ENCODE assay signal across 9 cellular contexts in the genomic region with DNA sequence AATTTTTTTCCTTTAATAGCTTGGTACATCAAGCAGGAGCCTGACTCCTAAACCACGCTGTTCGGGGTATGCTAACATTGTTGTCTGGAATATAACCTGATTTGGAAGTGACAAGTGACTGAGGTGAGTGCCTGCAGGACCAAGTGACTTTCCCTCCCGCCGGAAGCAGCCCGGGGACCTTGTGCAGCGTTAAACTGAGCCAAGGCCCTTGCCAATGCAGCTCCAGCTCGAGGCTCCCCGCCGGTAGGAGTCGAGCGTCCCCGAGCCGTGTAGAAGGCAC. TPM values are rescaled to one million over a fixed set of nuclear protein-coding genes. Genes with fewer than 3 reads are reported as not detected.
DNase-seq lines count a peak whose midpoint lies in the region; ATAC-seq, FAIRE-seq and TF ChIP-seq lines count a peak whose summit lies in the region.
"Had no signal": no experiment of that assay in that cellular context is flagged by ENCODE, and none has a peak within 500 bp of the region (broad histone marks: within the 10 kb centered on the region; RNA-seq: fewer than 3 reads in every experiment).

No MANE protein-coding gene starts in this region.

- H3K27ac ChIP-seq in GM12878 (ENCODE audit: control insufficient read depth, insufficient read depth) (no peak overlapping the region), lower lobe of right lung (peak overlapping the region; percentile 78)

- FAIRE-seq in GM12878 (lab: Jason Lieb, UNC): no peak
- FAIRE-seq: G401.6 had no signal

- POLR2A ChIA-PET in GM12878 (lab: Charles Lee): no interaction called here
- POLR2A ChIA-PET in activated CD8-positive, alpha-beta T cell treated with anti-CD3 and anti-CD28 coated beads for 36 hours (lab: Charles Lee): no interaction called here

- no peaks in the 10 kb centered on the region for H3K9me3 Mint-ChIP-seq in activated CD8-positive, alpha-beta T cell treated with anti-CD3 and anti-CD28 coated beads for 36 hours

- H3K9me3 ChIP-seq in GM12878 (replicated peaks; ENCODE audit: control insufficient read depth, insufficient read depth, low read length) (no peaks in the 10 kb centered on the region), lower lobe of right lung (no peaks in the 10 kb centered on the region)

- no peak for TF ChIP-seq POLR2A in GM12878 (IDR thresholded peaks at IDR 0.05; ENCODE audit: low read depth, low read length)

- SMC1A ChIA-PET in GM12878 (lab: Charles Lee; ENCODE audit: uncharacterized antibody, unreplicated experiment): no interaction called here

- H3K27ac Mint-ChIP-seq in activated CD8-positive, alpha-beta T cell treated with anti-CD3 and anti-CD28 coated beads for 36 hours: no peak overlapping the region

- peaks cover 31% of the 10 kb centered on the region for H3K27me3 Mint-ChIP-seq in activated CD8-positive, alpha-beta T cell treated with anti-CD3 and anti-CD28 coated beads for 36 hours

- H3K4me3 ChIP-seq in GM12878 (no peak overlapping the region), lower lobe of right lung (peak overlapping the region; percentile 61)

- BruUV-seq in GM12878 (replicated peaks; lab: Mats Ljungman, UMichigan): no TSS peak

- CTCF ChIA-PET in GM12878 (lab: Yijun Ruan, JAX): interaction anchor here (0.9 to 2.1 kb wide), 5 partner anchors 9 to 65 kb away, joined by 3 to 4 read pairs (median 4); no protein-coding TSS in a partner anchor
- CTCF ChIA-PET in activated CD8-positive, alpha-beta T cell treated with anti-CD3 and anti-CD28 coated beads for 36 hours (lab: Charles Lee): interaction anchor here (2.7 kb wide), 1 partner anchor 10 kb away, joined by 8 read pairs; no protein-coding TSS in a partner anchor

- no peak overlapping the region for H3K4me2 ChIP-seq in GM12878 (ENCODE audit: control insufficient read depth, insufficient read depth)

- no peaks in the 10 kb centered on the region for H3K4me1 Mint-ChIP-seq in activated CD8-positive, alpha-beta T cell treated with anti-CD3 and anti-CD28 coated beads for 36 hours (ENCODE audit: low read depth)

- H3K27me3 ChIP-seq in GM12878 (replicated peaks in 1 of 2; ENCODE audit: control insufficient read depth in 2 of 2, insufficient read depth in 2 of 2, low read length in 1 of 2): peaks cover 0 to 5% of the 10 kb centered on the region in 2 experiments; a peak in 3 of 4 replicates
- no peaks in the 10 kb centered on the region for H3K27me3 ChIP-seq in lower lobe of right lung (ENCODE audit: low read depth)

- ATAC-seq in GM12878 (peak; percentile 62), lower lobe of right lung (peak; percentile 20 to 36)
- ATAC-seq in activated CD8-positive, alpha-beta T cell treated with anti-CD3 and anti-CD28 coated beads for 36 hours: no peak

- peak; percentile 7 for DNase-seq in stimulated activated CD4-positive, alpha-beta T cell treated with anti-CD3 and anti-CD28 coated beads, Interleukin-15, amount 100 ng/mL, for 24 hours
- DNase-seq in stimulated activated CD4-positive, alpha-beta T cell treated with anti-CD3 and anti-CD28 coated beads, Interleukin-1b, Interleukin-23, amount 100 ng/mL, for 48 hours: no peak
- DNase-seq in GM12878 (ENCODE audit: low read depth, low spot score) (no peak), lower lobe of right lung (peak; percentile 63), NCI-H1092 treated with DMSO at 0.1 percent for 48 hours (lab: John Stamatoyannopoulos, UW) (no peak), AML-193 (lab: John Stamatoyannopoulos, UW) (no peak), Kasumi-1 (lab: John Stamatoyannopoulos, UW) (no peak)
- DNase-seq in activated CD8-positive, alpha-beta T cell treated with anti-CD3 and anti-CD28 coated beads for 36 hours: no peak

- RAD21 ChIA-PET in GM12878 (lab: Charles Lee; ENCODE audit: unreplicated experiment): no interaction called here

- WGBS in GM12878 (ENCODE audit: insufficient coverage, insufficient replicate concordance, low lambda C conversion rate, missing lambda C conversion rate): 27% methylated on average over 13 of the region's 13 CpGs

- no peaks in the 10 kb centered on the region for H3K79me2 ChIP-seq in GM12878 (ENCODE audit: control insufficient read depth, insufficient read depth, low read length)

- no peaks in the 10 kb centered on the region for H3K36me3 ChIP-seq in GM12878 (ENCODE audit: control insufficient read depth in 2 of 2, insufficient read depth in 2 of 2, low read length in 1 of 2)
- peaks cover 35% of the 10 kb centered on the region for H3K36me3 ChIP-seq in lower lobe of right lung

- intact Hi-C loops in GM12878 (cut with micrococcal nuclease; ENCODE audit: unreplicated experiment) (no loop called here), lower lobe of right lung (cut with DNase I) (no loop called here)
- intact Hi-C loops in activated CD8-positive, alpha-beta T cell treated with anti-CD3 and anti-CD28 coated beads for 36 hours (cut with micrococcal nuclease): no loop called here

- H3K4me1 ChIP-seq in GM12878 (ENCODE audit: control insufficient read depth, insufficient read depth, low read length) (no peaks in the 10 kb centered on the region), lower lobe of right lung (peaks cover 41% of the 10 kb centered on the region)

- no peaks in the 10 kb centered on the region for H3K36me3 Mint-ChIP-seq in activated CD8-positive, alpha-beta T cell treated with anti-CD3 and anti-CD28 coated beads for 36 hours (ENCODE audit: low read depth)

- TF ChIP-seq EP300 in GM12878 (IDR thresholded peaks at IDR 0.05; ENCODE audit: borderline replicate concordance in 1 of 2, control insufficient read depth in 1 of 2, low read depth in 2 of 2, low read length in 2 of 2): no peak

- no peak overlapping the region for H3K4me3 Mint-ChIP-seq in activated CD8-positive, alpha-beta T cell treated with anti-CD3 and anti-CD28 coated beads for 36 hours

- H4K20me1 ChIP-seq in GM12878 (ENCODE audit: control insufficient read depth, insufficient read depth): no peaks in the 10 kb centered on the region

- in situ Hi-C loops in GM12878 (cut with MboI): no loop called here

- TF ChIP-seq CTCF in GM12878 (IDR thresholded peaks at IDR 0.05 in 2 of 3, conservative IDR thresholded peaks at IDR 0.05 in 1 of 3; ENCODE audit: control insufficient read depth in 2 of 3, extremely low read depth in 1 of 3, insufficient read depth in 1 of 3, low read depth in 3 of 3, low read length in 3 of 3): no peak
- TF ChIP-seq CTCF in lower lobe of right lung (IDR thresholded peaks at IDR 0.05): no peak
- no peak for TF ChIP-seq CTCF in activated CD8-positive, alpha-beta T cell treated with anti-CD3 and anti-CD28 coated beads for 36 hours (IDR thresholded peaks at IDR 0.05)

- TF ChIP-seq RAD21 in GM12878 (IDR thresholded peaks at IDR 0.05; ENCODE audit: insufficient read depth, low read depth, low read length): no peak

- H2AFZ ChIP-seq in GM12878 (ENCODE audit: control insufficient read depth, low read depth, low read length): no peak overlapping the region

- H3K9ac ChIP-seq in GM12878 (ENCODE audit: control insufficient read depth, insufficient read depth, low read length): no peak overlapping the region

TF ChIP-seq in GM12878, 131 proteins besides CTCF, POLR2A, EP300 and RAD21 (continues in another document):
- no peak for TF ChIP-seq SREBF2 (IDR thresholded peaks at IDR 0.05; ENCODE audit: low read length)

RNA-seq across cellular contexts. Expression of gene MTARC1, which starts 0.7 kb away (rescaled TPM):
- total RNA-seq in GM12878 (2013; cell fraction: nucleolus; rRNA removed): 0.10 and 0.13 TPM in 2 replicates
- 0.23 and 0.27 TPM in 2 replicates for total RNA-seq in GM12878 (2014; rRNA removed)
- 0.69 and 0.85 TPM in 2 replicates for total RNA-seq in GM12878 (2014; rRNA removed; fragmentation: Illumina TruSeq; extraction: Trizol)
- 0.72 TPM in 2 replicates for total RNA-seq in GM12878 (2021)
- polyA plus RNA-seq in GM12878 (2011; ENCODE audit: low read depth): not detected
- polyA plus RNA-seq in GM12878 (2011; rRNA removed): 0.31 and 0.55 TPM in 2 replicates
- polyA plus RNA-seq in GM12878 (2011; cell fraction: cytosol; rRNA removed): 0.13 and 0.38 TPM in 2 replicates
- polyA plus RNA-seq in GM12878 (2011; cell fraction: nucleus; rRNA removed): 0.60 and 0.61 TPM in 2 replicates
- polyA plus RNA-seq in GM12878 (2012): not detected in 2 replicates
- 0.47 and 1.0 TPM in 2 replicates for polyA plus RNA-seq in GM12878 (2014; fragmentation: Illumina TruSeq; extraction: Trizol)
- polyA plus RNA-seq in GM12878 (2014; fragmentation: Nextera tagmentation; extraction: Ambion mirVana): under 1 TPM; 0.26 to 0.31 TPM
- 0.49 and 1.1 TPM in 2 replicates for polyA plus RNA-seq in GM12878 (2014; rRNA removed)
- polyA plus RNA-seq in GM12878 (2016; fragmentation: Nextera tagmentation; extraction: Ambion mirVana): 1 to 10 TPM in 1 of 2 experiments, under 1 TPM in 1; 0.67 to 1.5 TPM
- polyA minus RNA-seq in GM12878 (2011; rRNA and poly(A)+ RNA removed): 0.26 and 0.29 TPM in 2 replicates
- 1.7 and 2.5 TPM in 2 replicates for polyA minus RNA-seq in GM12878 (2011; cell fraction: cytosol; rRNA and poly(A)+ RNA removed)
- 0.24 and 0.77 TPM in 2 replicates for polyA minus RNA-seq in GM12878 (2011; cell fraction: nucleus; rRNA and poly(A)+ RNA removed)
- 37.6 TPM for total RNA-seq in lower lobe of right lung
- total RNA-seq in activated CD8-positive, alpha-beta T cell treated with anti-CD3 and anti-CD28 coated beads for 36 hours: not detected

RNA-seq across cellular contexts. Expression of gene MTARC2, which starts 37.9 kb away (rescaled TPM):
- 0.29 and 1.5 TPM in 2 replicates for total RNA-seq in GM12878 (2013; cell fraction: nucleolus; rRNA removed)
- total RNA-seq in GM12878 (2014; rRNA removed) (1.9 and 3.4 TPM in 2 replicates), GM12878 (2014; rRNA removed; fragmentation: Illumina TruSeq; extraction: Trizol) (1.9 and 2.8 TPM in 2 replicates), GM12878 (2021) (2.6 and 3.1 TPM in 2 replicates), lower lobe of right lung (56.6 TPM)
- 0.43 TPM for polyA plus RNA-seq in GM12878 (2011; ENCODE audit: low read depth)
- polyA plus RNA-seq in GM12878 (2011; rRNA removed) (3.8 and 4.1 TPM in 2 replicates), GM12878 (2014; fragmentation: Illumina TruSeq; extraction: Trizol) (3.8 and 4.7 TPM in 2 replicates), GM12878 (2014; fragmentation: Nextera tagmentation; extraction: Ambion mirVana) (1 to 10 TPM; 2.8 to 4.5 TPM), GM12878 (2014; rRNA removed) (2.1 and 7.5 TPM in 2 replicates), GM12878 (2016; fragmentation: Nextera tagmentation; extraction: Ambion mirVana) (1 to 10 TPM; 3.6 to 5.5 TPM)
- polyA plus RNA-seq in GM12878 (2011; cell fraction: cytosol; rRNA removed): 1.8 and 1.9 TPM in 2 replicates
- polyA plus RNA-seq in GM12878 (2011; cell fraction: nucleus; rRNA removed): 4.5 and 5.6 TPM in 2 replicates
- polyA plus RNA-seq in GM12878 (2012): 0.69 and 1.8 TPM in 2 replicates
- 1.3 and 1.8 TPM in 2 replicates for polyA minus RNA-seq in GM12878 (2011; rRNA and poly(A)+ RNA removed)
- 0.67 and 1.4 TPM in 2 replicates for polyA minus RNA-seq in GM12878 (2011; cell fraction: cytosol; rRNA and poly(A)+ RNA removed)
- polyA minus RNA-seq in GM12878 (2011; cell fraction: nucleus; rRNA and poly(A)+ RNA removed): 2.3 and 2.7 TPM in 2 replicates
- not detected for total RNA-seq in activated CD8-positive, alpha-beta T cell treated with anti-CD3 and anti-CD28 coated beads for 36 hours

Comparison
In these comparisons a context has a peak if more than half of its experiments do, and no peak if none do; other contexts are left out.
1. DNase-seq: peak in stimulated activated CD4-positive, alpha-beta T cell treated with anti-CD3 and anti-CD28 coated beads, Interleukin-15, amount 100 ng/mL, for 24 hours (single experiment) and lower lobe of right lung (single experiment); none in stimulated activated CD4-positive, alpha-beta T cell treated with anti-CD3 and anti-CD28 coated beads, Interleukin-1b, Interleukin-23, amount 100 ng/mL, for 48 hours (single experiment), GM12878 (single experiment), NCI-H1092 treated with DMSO at 0.1 percent for 48 hours (single experiment), AML-193 (0 of 2), Kasumi-1 (0 of 2) and activated CD8-positive, alpha-beta T cell treated with anti-CD3 and anti-CD28 coated beads for 36 hours (single experiment).
2. RNA of gene MTARC1, which starts 0.7 kb away (total RNA-seq): 37.6 TPM in lower lobe of right lung (single experiment); 0.10 to 0.85 TPM in GM12878 and not detected in activated CD8-positive, alpha-beta T cell treated with anti-CD3 and anti-CD28 coated beads for 36 hours; every median in the first group is over 10 times any median in the second.
3. RNA of gene MTARC2, which starts 37.9 kb away (total RNA-seq): 56.6 TPM in lower lobe of right lung (single experiment); 0.29 to 3.4 TPM in GM12878 and not detected in activated CD8-positive, alpha-beta T cell treated with anti-CD3 and anti-CD28 coated beads for 36 hours; every median in the first group is over 10 times any median in the second.